ENCODE assay signal across 19 cellular contexts in the genomic region with DNA sequence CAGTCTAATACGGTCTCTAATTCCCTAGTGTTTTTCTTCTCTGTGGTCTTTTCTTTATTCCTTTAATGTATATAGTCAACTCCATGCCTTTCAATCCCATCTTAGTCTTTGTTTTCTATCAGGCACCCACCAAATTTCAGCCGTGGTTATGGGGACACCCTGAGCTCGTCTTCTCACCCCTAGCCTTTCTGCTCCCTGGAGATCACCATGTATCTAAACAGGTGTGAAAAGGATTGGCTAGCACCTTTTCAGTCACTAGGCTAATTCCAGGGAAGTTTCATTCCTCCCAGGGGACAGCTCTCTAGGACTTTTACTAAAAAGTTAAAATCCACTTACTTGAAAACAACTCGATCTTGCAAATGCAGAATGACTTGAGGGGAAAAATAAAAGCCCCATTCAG.
"Had no signal": no experiment of that assay in that cellular context is flagged by ENCODE, and none has a peak within 500 bp of the region (broad histone marks: within the 10 kb centered on the region; RNA-seq: fewer than 3 reads in every experiment).

No MANE protein-coding gene starts in this region.

- H3K36me3 ChIP-seq: MG63 had no signal

- H3K9me2 ChIP-seq: SK-N-SH had no signal

- H3K36me3 Mint-ChIP-seq: T-cell had no signal

- H3K9ac ChIP-seq: SK-N-SH had no signal

- H3K9me3 ChIP-seq: MG63, SK-N-SH had no signal

- ATAC-seq: T-cell had no signal

- H3K4me3 Mint-ChIP-seq: T-cell had no signal

- H3K4me3 ChIP-seq: MG63 had no signal

- H3K4me2 ChIP-seq: SK-N-SH had no signal

- H3K4me1 Mint-ChIP-seq: T-cell had no signal

- H3K27me3 Mint-ChIP-seq: T-cell had no signal

- DNase-seq: KBM-7, MG63, NCI-H1092, NCI-H1105 treated with DMSO at 0.1 percent for 48 hours, NCI-H1417 treated with DMSO at 0.1 percent for 48 hours, NCI-H1694 treated with DMSO at 0.1 percent for 48 hours, NCI-H1930, NCI-H2081, NCI-H2107, NCI-H2227 treated with DMSO at 0.1 percent for 48 hours, NCI-H510A, NCI-H524 treated with DMSO at 0.1 percent for 48 hours, NCI-H69, NCI-H774, Right ventricle myocardium superior, RPMI8226, SK-N-SH, SW 1271, T-cell had no signal

- H3K27ac Mint-ChIP-seq: T-cell had no signal
